Comparison of ENCODE assay signal across 12 cellular contexts in the genomic region with DNA sequence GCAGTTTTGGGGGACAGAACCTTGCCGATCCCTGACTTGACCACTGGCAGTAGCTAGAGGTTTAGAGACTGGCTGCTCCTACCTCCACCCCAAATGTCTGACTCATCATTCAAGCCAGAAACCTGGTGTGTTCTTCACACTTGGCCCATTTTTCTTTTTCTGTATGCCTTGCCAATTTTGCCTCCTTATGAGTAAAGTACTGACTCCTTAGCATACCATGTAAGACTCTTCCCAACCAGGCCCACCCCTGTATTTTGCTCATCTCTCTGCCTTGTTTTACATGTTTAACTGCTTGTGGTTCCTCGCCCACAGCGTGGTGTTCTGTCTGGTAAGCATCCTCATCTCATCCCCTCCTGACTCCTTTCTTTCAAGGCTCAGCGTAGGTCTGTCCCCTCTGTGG. TPM values are rescaled to one million over a fixed set of nuclear protein-coding genes. Genes with fewer than 3 reads are reported as not detected.
DNase-seq lines count a peak whose midpoint lies in the region; ATAC-seq, FAIRE-seq and TF ChIP-seq lines count a peak whose summit lies in the region.
"Had no signal": no experiment of that assay in that cellular context is flagged by ENCODE, and none has a peak within 500 bp of the region (broad histone marks: within the 10 kb centered on the region; RNA-seq: fewer than 3 reads in every experiment).

No MANE protein-coding gene starts in this region.

- no peak overlapping the region for H3K4me3 ChIP-seq in AG10803 (ENCODE audit: low read length)
- H3K4me3 ChIP-seq in HepG2 (replicated peaks in 1 of 3; ENCODE audit: insufficient read depth in 1 of 3, low read depth in 2 of 3, low read length in 3 of 3) = no peak overlapping the region

- intact Hi-C loops in HepG2 (cut with micrococcal nuclease; ENCODE audit: unreplicated experiment) = no loop called here

- H3K9ac ChIP-seq in HepG2 (ENCODE audit: insufficient read depth, low read depth, low read length) = no peak overlapping the region

- H3K4me1 ChIP-seq in HepG2 (ENCODE audit: insufficient read depth, low read length) = no peaks in the 10 kb centered on the region

- ATAC-seq in HepG2 (peak; percentile 21; the same call in 1 of the 3 replicates), GM21381 (IDR thresholded peaks at IDR 0.05; ENCODE audit: unreplicated experiment) (no peak)
- ATAC-seq: HCT116 had no signal

- H3K79me2 ChIP-seq in HepG2 (ENCODE audit: insufficient read depth, low read length) = no peaks in the 10 kb centered on the region

- WGBS in HepG2 (ENCODE audit: low lambda C conversion rate) = 100% methylated on average over 3 of the region's 4 CpGs

- BruUV-seq in HepG2 (replicated peaks; lab: Mats Ljungman, UMichigan) = no TSS peak

- TF ChIP-seq RAD21 in HepG2 (CRISPR knock-in tag; IDR thresholded peaks at IDR 0.05) = no peak

- no peak for TF ChIP-seq EP300 in HepG2 (IDR thresholded peaks at IDR 0.05; ENCODE audit: low read depth in 2 of 2, low read length in 2 of 2)
- no peak for TF ChIP-seq EP300 in HepG2 (CRISPR knock-in tag; IDR thresholded peaks at IDR 0.05; ENCODE audit: borderline replicate concordance)

- no peak overlapping the region for H3K27ac ChIP-seq in HepG2 (ENCODE audit: extremely low read length, insufficient read depth, low read length)

- CTCF ChIA-PET in HepG2 (lab: Yijun Ruan, JAX; ENCODE audit: low intra/inter-chr PET ratio, low total read pairs) = no interaction called here

- in situ Hi-C loops in HepG2 (cut with HindIII; ENCODE audit: extremely low pct_ligation_motif_present, low pct_unique_long_range_greater_than_20kb) = no loop called here

- POLR2A ChIA-PET in HepG2 (lab: Yijun Ruan, JAX) = interaction anchor here (0.8 kb wide), 1 partner anchor 58 kb away, joined by 3 read pairs; a partner anchor contains a TSS

- no peak for TF ChIP-seq CTCF in AG10803 (conservative IDR thresholded peaks at IDR 0.05; ENCODE audit: low read length)
- TF ChIP-seq CTCF in HepG2 (CRISPR knock-in tag; IDR thresholded peaks at IDR 0.05) = no peak
- TF ChIP-seq CTCF in GM20000 (IDR thresholded peaks at IDR 0.05; ENCODE audit: extremely low read depth, missing control alignments) = no peak

- H3K27me3 ChIP-seq in HepG2 (ENCODE audit: control insufficient read depth in 1 of 2, insufficient read depth in 2 of 2, low read length in 2 of 2) = no peaks in the 10 kb centered on the region

- TF ChIP-seq POLR2A in H54 (IDR thresholded peaks at IDR 0.05; ENCODE audit: low read depth, low read length) (no peak), HepG2 (IDR thresholded peaks at IDR 0.05; ENCODE audit: insufficient read depth in 1 of 2, low read depth in 2 of 2, low read length in 2 of 2) (peak in 1 of 2 experiments; percentile 30; a peak in 1 of 4 replicates)

- no peak overlapping the region for H3K4me2 ChIP-seq in HepG2 (ENCODE audit: low read depth, low read length)

- peak; percentile 35 for DNase-seq in AG10803 (ENCODE audit: low read depth)
- DNase-seq in H54 (ENCODE audit: insufficient read length, low spot score) = peak; percentile 12
- peak; percentile 8 for DNase-seq in astrocyte of the hippocampus (ENCODE audit: low read depth, low spot score)
- no peak for DNase-seq in HepG2 (ENCODE audit: low spot score)
- no peak for DNase-seq in GM20000 (ENCODE audit: low spot score)
- no peak for DNase-seq in SKM-1 (lab: John Stamatoyannopoulos, UW; ENCODE audit: unreplicated experiment)
- no peak for DNase-seq in GDM1 (lab: John Stamatoyannopoulos, UW)
- DNase-seq: endodermal cell, hippocampal formation, posterior cingulate gyrus had no signal

- no peaks in the 10 kb centered on the region for H4K20me1 ChIP-seq in HepG2 (ENCODE audit: insufficient read depth, low read length)

- peaks cover 23 to 83% of the 10 kb centered on the region in 2 experiments for H3K36me3 ChIP-seq in HepG2 (replicated peaks in 1 of 2; ENCODE audit: control insufficient read depth in 1 of 2, insufficient read depth in 2 of 2, low read length in 2 of 2)

- FAIRE-seq in H54 (lab: Jason Lieb, UNC) = no peak
- FAIRE-seq in HepG2 (lab: Jason Lieb, UNC) = no peak

- no peak overlapping the region for H2AFZ ChIP-seq in HepG2 (ENCODE audit: low read length)

- H3K9me3 ChIP-seq in HepG2 (ENCODE audit: low read length) = no peaks in the 10 kb centered on the region

TF ChIP-seq in HepG2, 621 proteins besides CTCF, POLR2A, EP300 and RAD21 (continues in another document):
- TF ChIP-seq ZNF607 (CRISPR knock-in tag; IDR thresholded peaks at IDR 0.05; ENCODE audit: borderline replicate concordance) = no peak
- peak; percentile 83 for TF ChIP-seq RBM22 (optimal IDR thresholded peaks at IDR 0.05; ENCODE audit: low read length)

RNA-seq across cellular contexts. Expression of a gene that starts 37.9 kb away (rescaled TPM):
- total RNA-seq in HepG2 (2016; rRNA removed; fragmentation: Illumina TruSeq; extraction: Trizol) = 130 and 170 TPM in 2 replicates
- total RNA-seq in HepG2 (2016; cell fraction: cytosol; rRNA removed; fragmentation: Illumina TruSeq; extraction: Trizol; ENCODE audit: low read depth) = 30.4 and 32.6 TPM in 2 replicates
- total RNA-seq in HepG2 (2016; cell fraction: insoluble cytoplasmic fraction; rRNA removed; fragmentation: Illumina TruSeq; extraction: Trizol) = 132 and 163 TPM in 2 replicates
- total RNA-seq in HepG2 (2016; cell fraction: membrane; rRNA removed; fragmentation: Illumina TruSeq; extraction: Trizol) = 54.6 and 60.9 TPM in 2 replicates
- 87.9 and 98.8 TPM in 2 replicates for total RNA-seq in HepG2 (2016; cell fraction: nucleus; rRNA removed; fragmentation: Illumina TruSeq; extraction: Trizol)
- polyA plus RNA-seq in HepG2 (2011; rRNA removed) = 39.5 and 48.2 TPM in 2 replicates
- 35.2 and 42.9 TPM in 2 replicates for polyA plus RNA-seq in HepG2 (2011; cell fraction: cytosol; rRNA removed)
- polyA plus RNA-seq in HepG2 (2011; cell fraction: nucleus; rRNA removed) = 42.5 and 45.9 TPM in 2 replicates
- polyA plus RNA-seq in HepG2 (2012) = 39.2 and 40.9 TPM in 2 replicates
- 17.3 and 19.0 TPM in 2 replicates for polyA plus RNA-seq in HepG2 (2016; cell fraction: cytosol; fragmentation: Illumina TruSeq; extraction: Trizol; ENCODE audit: low read depth)
- 131 and 155 TPM in 2 replicates for polyA plus RNA-seq in HepG2 (2016; cell fraction: insoluble cytoplasmic fraction; fragmentation: Illumina TruSeq; extraction: Trizol; ENCODE audit: low read depth)
- 25.3 and 31.8 TPM in 2 replicates for polyA plus RNA-seq in HepG2 (2016; cell fraction: membrane; fragmentation: Illumina TruSeq; extraction: Trizol; ENCODE audit: low read depth)
- 71.1 and 89.9 TPM in 2 replicates for polyA plus RNA-seq in HepG2 (2016; cell fraction: nucleus; fragmentation: Illumina TruSeq; extraction: Trizol; ENCODE audit: insufficient read depth, low read depth)
- polyA minus RNA-seq in HepG2 (2011; rRNA and poly(A)+ RNA removed; ENCODE audit: low replicate concordance) = 74.6 and 180 TPM in 2 replicates
- 43.0 and 46.7 TPM in 2 replicates for polyA minus RNA-seq in HepG2 (2011; cell fraction: cytosol; rRNA and poly(A)+ RNA removed)
- polyA minus RNA-seq in HepG2 (2011; cell fraction: nucleus; rRNA and poly(A)+ RNA removed) = 105 and 113 TPM in 2 replicates

RNA-seq across cellular contexts. Expression of a gene that starts 38.4 kb away (rescaled TPM):
- 54.7 and 58.5 TPM in 2 replicates for total RNA-seq in HepG2 (2016; rRNA removed; fragmentation: Illumina TruSeq; extraction: Trizol)
- total RNA-seq in HepG2 (2016; cell fraction: cytosol; rRNA removed; fragmentation: Illumina TruSeq; extraction: Trizol; ENCODE audit: low read depth) = 16.2 and 18.9 TPM in 2 replicates
- total RNA-seq in HepG2 (2016; cell fraction: insoluble cytoplasmic fraction; rRNA removed; fragmentation: Illumina TruSeq; extraction: Trizol) = 54.9 and 62.0 TPM in 2 replicates
- 22.7 and 27.6 TPM in 2 replicates for total RNA-seq in HepG2 (2016; cell fraction: membrane; rRNA removed; fragmentation: Illumina TruSeq; extraction: Trizol)
- total RNA-seq in HepG2 (2016; cell fraction: nucleus; rRNA removed; fragmentation: Illumina TruSeq; extraction: Trizol) = 50.9 and 60.8 TPM in 2 replicates
- 36.3 and 42.1 TPM in 2 replicates for polyA plus RNA-seq in HepG2 (2011; rRNA removed)
- 26.3 and 28.2 TPM in 2 replicates for polyA plus RNA-seq in HepG2 (2011; cell fraction: cytosol; rRNA removed)
- 40.9 and 53.2 TPM in 2 replicates for polyA plus RNA-seq in HepG2 (2011; cell fraction: nucleus; rRNA removed)
- 28.1 and 30.8 TPM in 2 replicates for polyA plus RNA-seq in HepG2 (2012)
- polyA plus RNA-seq in HepG2 (2016; cell fraction: cytosol; fragmentation: Illumina TruSeq; extraction: Trizol; ENCODE audit: low read depth) = 10.1 TPM in 2 replicates
- 44.0 and 48.5 TPM in 2 replicates for polyA plus RNA-seq in HepG2 (2016; cell fraction: insoluble cytoplasmic fraction; fragmentation: Illumina TruSeq; extraction: Trizol; ENCODE audit: low read depth)
- 14.2 and 15.2 TPM in 2 replicates for polyA plus RNA-seq in HepG2 (2016; cell fraction: membrane; fragmentation: Illumina TruSeq; extraction: Trizol; ENCODE audit: low read depth)
- polyA plus RNA-seq in HepG2 (2016; cell fraction: nucleus; fragmentation: Illumina TruSeq; extraction: Trizol; ENCODE audit: insufficient read depth, low read depth) = 80.1 and 81.6 TPM in 2 replicates
- 19.9 and 28.3 TPM in 2 replicates for polyA minus RNA-seq in HepG2 (2011; rRNA and poly(A)+ RNA removed; ENCODE audit: low replicate concordance)
- polyA minus RNA-seq in HepG2 (2011; cell fraction: cytosol; rRNA and poly(A)+ RNA removed) = 7.7 and 10.6 TPM in 2 replicates
- polyA minus RNA-seq in HepG2 (2011; cell fraction: nucleus; rRNA and poly(A)+ RNA removed) = 50.2 and 57.8 TPM in 2 replicates

RNA-seq across cellular contexts. Expression of a gene that starts 57.4 kb away (rescaled TPM):
- 631 and 680 TPM in 2 replicates for total RNA-seq in HepG2 (2016; rRNA removed; fragmentation: Illumina TruSeq; extraction: Trizol)
- 223 and 253 TPM in 2 replicates for total RNA-seq in HepG2 (2016; cell fraction: cytosol; rRNA removed; fragmentation: Illumina TruSeq; extraction: Trizol; ENCODE audit: low read depth)
- total RNA-seq in HepG2 (2016; cell fraction: insoluble cytoplasmic fraction; rRNA removed; fragmentation: Illumina TruSeq; extraction: Trizol) = 605 and 675 TPM in 2 replicates
- total RNA-seq in HepG2 (2016; cell fraction: membrane; rRNA removed; fragmentation: Illumina TruSeq; extraction: Trizol) = 338 and 363 TPM in 2 replicates
- 227 and 273 TPM in 2 replicates for total RNA-seq in HepG2 (2016; cell fraction: nucleus; rRNA removed; fragmentation: Illumina TruSeq; extraction: Trizol)
- polyA plus RNA-seq in HepG2 (2011; rRNA removed) = 143 and 219 TPM in 2 replicates
- 153 and 205 TPM in 2 replicates for polyA plus RNA-seq in HepG2 (2011; cell fraction: cytosol; rRNA removed)
- 59.5 and 75.2 TPM in 2 replicates for polyA plus RNA-seq in HepG2 (2011; cell fraction: nucleus; rRNA removed)
- polyA plus RNA-seq in HepG2 (2012) = 262 and 271 TPM in 2 replicates
- 208 and 216 TPM in 2 replicates for polyA plus RNA-seq in HepG2 (2016; cell fraction: cytosol; fragmentation: Illumina TruSeq; extraction: Trizol; ENCODE audit: low read depth)
- 559 and 587 TPM in 2 replicates for polyA plus RNA-seq in HepG2 (2016; cell fraction: insoluble cytoplasmic fraction; fragmentation: Illumina TruSeq; extraction: Trizol; ENCODE audit: low read depth)
- 287 and 298 TPM in 2 replicates for polyA plus RNA-seq in HepG2 (2016; cell fraction: membrane; fragmentation: Illumina TruSeq; extraction: Trizol; ENCODE audit: low read depth)
- 354 and 385 TPM in 2 replicates for polyA plus RNA-seq in HepG2 (2016; cell fraction: nucleus; fragmentation: Illumina TruSeq; extraction: Trizol; ENCODE audit: insufficient read depth, low read depth)
- polyA minus RNA-seq in HepG2 (2011; rRNA and poly(A)+ RNA removed; ENCODE audit: low replicate concordance) = 48.7 and 110 TPM in 2 replicates
- polyA minus RNA-seq in HepG2 (2011; cell fraction: cytosol; rRNA and poly(A)+ RNA removed) = 109 and 144 TPM in 2 replicates
- 43.8 and 49.1 TPM in 2 replicates for polyA minus RNA-seq in HepG2 (2011; cell fraction: nucleus; rRNA and poly(A)+ RNA removed)

Comparison
In these comparisons a context has a peak if more than half of its experiments do, and no peak if none do; other contexts are left out.
1. DNase-seq: peak in AG10803 (single experiment), H54 (single experiment) and astrocyte of the hippocampus (single experiment); none in HepG2 (single experiment), GM20000 (single experiment), SKM-1 (single experiment) and GDM1 (single experiment).